In the genomic region with DNA sequence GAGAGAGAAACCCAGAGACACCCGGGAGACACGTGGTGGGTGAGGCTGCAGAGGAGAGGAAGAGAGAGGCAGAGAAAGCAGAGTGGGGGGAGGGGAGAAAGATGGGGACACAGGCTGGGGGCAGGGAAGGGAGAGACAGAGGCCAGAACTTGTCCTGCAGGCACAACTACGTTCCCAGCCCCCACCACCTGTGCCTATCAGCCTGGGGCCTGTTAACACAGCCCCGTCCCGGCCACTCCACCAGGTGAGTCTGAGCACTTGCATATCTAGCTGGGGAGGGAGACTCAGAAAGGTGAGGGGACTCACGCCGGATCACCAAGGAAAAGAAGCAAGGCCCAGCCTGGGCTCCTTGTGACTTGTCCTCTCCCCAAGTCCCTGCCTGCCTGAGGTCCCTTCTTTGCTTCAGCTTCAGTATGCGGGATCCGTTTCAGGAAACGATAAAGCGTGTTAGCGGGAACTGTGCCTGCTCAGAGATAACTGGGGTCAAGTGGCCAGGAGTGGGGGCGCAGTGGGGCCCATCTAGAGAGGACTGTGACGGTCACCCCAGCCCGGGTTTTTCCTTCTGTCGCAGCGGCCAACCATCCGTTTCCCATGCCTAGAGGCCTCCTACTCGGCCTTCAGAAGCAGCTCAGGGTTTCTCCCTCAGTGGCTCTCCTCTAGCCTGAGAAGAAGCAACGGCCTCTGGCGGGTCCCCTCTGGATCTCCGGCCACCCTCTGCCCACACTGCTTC, we compare ENCODE assay signal across 23 cellular contexts. TPM values are rescaled to one million over a fixed set of nuclear protein-coding genes. Genes with fewer than 3 reads are reported as not detected.
DNase-seq lines count a peak whose midpoint lies in the region; ATAC-seq and TF ChIP-seq lines count a peak whose summit lies in the region.
"Had no signal": no experiment of that assay in that cellular context is flagged by ENCODE, and none has a peak within 500 bp of the region (broad histone marks: within the 10 kb centered on the region; RNA-seq: fewer than 3 reads in every experiment).

No MANE protein-coding gene starts in this region.

- H3K4me2 ChIP-seq in BLaER1 treated with 17β-estradiol and CSF1 and Interleukin-3, amounts not matched to agents 10 nM and 100 nM, result peak overlapping the region; percentile 22 to 75 (median 58); a peak in 20 of 22 replicates
- H3K4me2 ChIP-seq: KMS-11 had no signal

- no peak for TF ChIP-seq CTCF in endodermal cell (conservative IDR thresholded peaks at IDR 0.05)

- H3K27ac Mint-ChIP-seq in endodermal cell, result peak overlapping the region; percentile 89
- no peak overlapping the region for H3K27ac Mint-ChIP-seq in activated CD8-positive, alpha-beta T cell treated with anti-CD3 and anti-CD28 coated beads, Interleukin-2, amount 10 ng/mL, durations not matched to agents 7 days and 5 days
- no peak overlapping the region for H3K27ac Mint-ChIP-seq in stimulated activated naive CD8-positive, alpha-beta T cell treated with anti-CD3 and anti-CD28 coated beads, Interleukin-15, amount 100 ng/mL, for 72 hours
- H3K27ac Mint-ChIP-seq: effector memory CD8-positive, alpha-beta T cell had no signal

- no peak overlapping the region for H3K4me3 ChIP-seq in BLaER1 treated with 17β-estradiol and CSF1 and Interleukin-3, amounts not matched to agents 10 nM and 100 nM
- H3K4me3 ChIP-seq in HUES48 (ENCODE audit: low read depth, low read length), result 0 out of 2 replicates have a peak overlapping the region, but pooled peaks have one; percentile 7
- no peak overlapping the region for H3K4me3 ChIP-seq in endodermal cell (ENCODE audit: low read length)
- no peak overlapping the region for H3K4me3 ChIP-seq in mesodermal cell (ENCODE audit: extremely low read depth, insufficient read depth, low read length, poor library complexity, severe bottlenecking)
- H3K4me3 ChIP-seq: heart left ventricle, ovary, vagina had no signal

- H3K4me3 Mint-ChIP-seq in endodermal cell, result peak overlapping the region; percentile 43
- H3K4me3 Mint-ChIP-seq in activated CD8-positive, alpha-beta T cell treated with anti-CD3 and anti-CD28 coated beads, Interleukin-2, amount 10 ng/mL, durations not matched to agents 7 days and 5 days, result no peak overlapping the region
- H3K4me3 Mint-ChIP-seq in stimulated activated naive CD8-positive, alpha-beta T cell treated with anti-CD3 and anti-CD28 coated beads, Interleukin-15, amount 100 ng/mL, for 72 hours, result no peak overlapping the region
- H3K4me3 Mint-ChIP-seq: central memory CD8-positive, alpha-beta T cell; effector memory CD8-positive, alpha-beta T cell had no signal

- peaks cover 39% of the 10 kb centered on the region for H3K4me1 Mint-ChIP-seq in endodermal cell
- no peaks in the 10 kb centered on the region for H3K4me1 Mint-ChIP-seq in activated CD8-positive, alpha-beta T cell treated with anti-CD3 and anti-CD28 coated beads, Interleukin-2, amount 10 ng/mL, durations not matched to agents 7 days and 5 days (ENCODE audit: low read depth)
- H3K4me1 Mint-ChIP-seq in stimulated activated naive CD8-positive, alpha-beta T cell treated with anti-CD3 and anti-CD28 coated beads, Interleukin-15, amount 100 ng/mL, for 72 hours, result no peaks in the 10 kb centered on the region
- H3K4me1 Mint-ChIP-seq: central memory CD8-positive, alpha-beta T cell had no signal

- DNase-seq in endodermal cell (peak; percentile 71), HPDE6-E6E7 (ENCODE audit: extremely low spot score) (no peak)
- DNase-seq in activated CD8-positive, alpha-beta T cell treated with anti-CD3 and anti-CD28 coated beads, Interleukin-2, amount 10 ng/mL, durations not matched to agents 7 days and 5 days, result no peak
- DNase-seq in stimulated activated naive CD8-positive, alpha-beta T cell treated with anti-CD3 and anti-CD28 coated beads, Interleukin-15, amount 100 ng/mL, for 72 hours, result no peak
- no peak for DNase-seq in NK-92 treated with Interleukin-12 subunit alpha and Interleukin-12 subunit beta, amount 100 ng/mL, for 24 hours (lab: John Stamatoyannopoulos, UW)
- DNase-seq: activated CD4-positive, alpha-beta T cell treated with anti-CD3 and anti-CD28 coated beads for 4 hours; activated gamma-delta T cell treated with Interleukin-2 at 50 U/mL for 16 hours; amygdala; effector memory CD8-positive, alpha-beta T cell; GOT3; heart left ventricle; NCI-H2029 treated with DMSO at 0.1 percent for 48 hours; NCI-H526 treated with DMSO at 0.1 percent for 48 hours; ovary; PC-3; stimulated activated CD4-positive, alpha-beta T cell treated with anti-CD3 and anti-CD28 coated beads, Interleukin-4, amount 100 ng/mL, for 1 hour had no signal

- H3K27ac ChIP-seq in BLaER1 treated with 17β-estradiol and CSF1 and Interleukin-3, amounts not matched to agents 10 nM and 100 nM, result no peak overlapping the region
- H3K27ac ChIP-seq in HUES48 (ENCODE audit: low read depth, low read length) (peak overlapping the region; percentile 75), endodermal cell (ENCODE audit: low read depth, low read length) (no peak overlapping the region), mesodermal cell (ENCODE audit: low read depth, low read length, severe bottlenecking) (peak overlapping the region; percentile 23)
- H3K27ac ChIP-seq: heart left ventricle, KMS-11, ovary, vagina had no signal

- 60 to 69% methylated on average over 20 to 22 of the region's 22 CpGs for whole genome bisulfite sequencing in endodermal cell (ENCODE audit: insufficient coverage in 1 of 2, insufficient read length in 1 of 2), 2 experiments
- WGBS in mesodermal cell (ENCODE audit: insufficient coverage in 2 of 2), 2 experiments, result 57 to 61% methylated on average over 19 to 20 of the region's 22 CpGs

- CTCF ChIA-PET in activated CD8-positive, alpha-beta T cell treated with anti-CD3 and anti-CD28 coated beads, Interleukin-2, amount 10 ng/mL, durations not matched to agents 7 days and 5 days (lab: Charles Lee), result no interaction called here

- H3K36me3 ChIP-seq in BLaER1 treated with 17β-estradiol and CSF1 and Interleukin-3, amounts not matched to agents 10 nM and 100 nM, result no peaks in the 10 kb centered on the region
- H3K36me3 ChIP-seq in HUES48 (ENCODE audit: control insufficient read depth, insufficient read depth, low read length) (no peaks in the 10 kb centered on the region), endodermal cell (ENCODE audit: control insufficient read depth, insufficient read depth, low read length) (no peaks in the 10 kb centered on the region), mesodermal cell (ENCODE audit: control insufficient read depth, insufficient read depth, low read length) (no peaks in the 10 kb centered on the region)
- H3K36me3 ChIP-seq: heart left ventricle, ovary, vagina had no signal

- H3K27me3 Mint-ChIP-seq in endodermal cell (ENCODE audit: insufficient read depth), result peaks cover 11% of the 10 kb centered on the region
- peaks cover 3% of the 10 kb centered on the region for H3K27me3 Mint-ChIP-seq in activated CD8-positive, alpha-beta T cell treated with anti-CD3 and anti-CD28 coated beads, Interleukin-2, amount 10 ng/mL, durations not matched to agents 7 days and 5 days (ENCODE audit: low read depth)
- H3K27me3 Mint-ChIP-seq in stimulated activated naive CD8-positive, alpha-beta T cell treated with anti-CD3 and anti-CD28 coated beads, Interleukin-15, amount 100 ng/mL, for 72 hours, result no peaks in the 10 kb centered on the region

- H3K4me1 ChIP-seq in BLaER1 treated with 17β-estradiol and CSF1 and Interleukin-3, amounts not matched to agents 10 nM and 100 nM, result peaks cover 9 to 53% (median 45%) of the 10 kb centered on the region in 10 experiments; a peak in 19 of 20 replicates
- peaks cover 43% of the 10 kb centered on the region for H3K4me1 ChIP-seq in HUES48 (ENCODE audit: control insufficient read depth, insufficient read depth, low read length)
- H3K4me1 ChIP-seq in endodermal cell (ENCODE audit: control insufficient read depth, insufficient read depth, low read length), result peaks cover 14% of the 10 kb centered on the region
- peaks cover 26% of the 10 kb centered on the region for H3K4me1 ChIP-seq in mesodermal cell (ENCODE audit: control insufficient read depth, insufficient read depth, low read length, poor library complexity, severe bottlenecking)
- H3K4me1 ChIP-seq: vagina had no signal

- H3K9ac ChIP-seq in BLaER1 treated with 17β-estradiol and CSF1 and Interleukin-3, amounts not matched to agents 10 nM and 100 nM, result peak overlapping the region in 4 of 11 experiments; percentile 18 to 28 (median 24); a peak in 5 of 22 replicates
- H3K9ac ChIP-seq in HUES48 (ENCODE audit: low read depth, low read length) (no peak overlapping the region), endodermal cell (ENCODE audit: extremely low read depth, low read length, poor library complexity, severe bottlenecking) (no peak overlapping the region)
- H3K9ac ChIP-seq: KMS-11 had no signal

- H3K9me3 Mint-ChIP-seq in endodermal cell, result no peaks in the 10 kb centered on the region
- H3K9me3 Mint-ChIP-seq in activated CD8-positive, alpha-beta T cell treated with anti-CD3 and anti-CD28 coated beads, Interleukin-2, amount 10 ng/mL, durations not matched to agents 7 days and 5 days (ENCODE audit: insufficient read depth), result no peaks in the 10 kb centered on the region
- H3K9me3 Mint-ChIP-seq in stimulated activated naive CD8-positive, alpha-beta T cell treated with anti-CD3 and anti-CD28 coated beads, Interleukin-15, amount 100 ng/mL, for 72 hours, result no peaks in the 10 kb centered on the region
- H3K9me3 Mint-ChIP-seq: central memory CD8-positive, alpha-beta T cell; effector memory CD8-positive, alpha-beta T cell had no signal

- POLR2A ChIA-PET in activated CD8-positive, alpha-beta T cell treated with anti-CD3 and anti-CD28 coated beads, Interleukin-2, amount 10 ng/mL, durations not matched to agents 7 days and 5 days (lab: Charles Lee), result no interaction called here

- no peak for ATAC-seq in activated CD8-positive, alpha-beta T cell treated with anti-CD3 and anti-CD28 coated beads, Interleukin-2, amount 10 ng/mL, durations not matched to agents 7 days and 5 days
- ATAC-seq in stimulated activated naive CD8-positive, alpha-beta T cell treated with anti-CD3 and anti-CD28 coated beads, Interleukin-15, amount 100 ng/mL, for 72 hours, result no peak
- ATAC-seq: effector memory CD8-positive, alpha-beta T cell; PC-3 had no signal

- H3K9me3 ChIP-seq in BLaER1 treated with 17β-estradiol and CSF1 and Interleukin-3, amounts not matched to agents 10 nM and 100 nM (replicated peaks in 1 of 11), result no peaks in the 10 kb centered on the region
- H3K9me3 ChIP-seq in HUES48 (ENCODE audit: control insufficient read depth, insufficient read depth, low read length) (no peaks in the 10 kb centered on the region), endodermal cell (ENCODE audit: control insufficient read depth, low read length) (no peaks in the 10 kb centered on the region), mesodermal cell (ENCODE audit: control insufficient read depth, low read length) (no peaks in the 10 kb centered on the region)
- H3K9me3 ChIP-seq: heart left ventricle, ovary, vagina had no signal

- H3K27me3 ChIP-seq in BLaER1 treated with 17β-estradiol and CSF1 and Interleukin-3, amounts not matched to agents 10 nM and 100 nM, result peaks cover 0 to 18% (median 7%) of the 10 kb centered on the region in 11 experiments; a peak in 11 of 22 replicates
- no peaks in the 10 kb centered on the region for H3K27me3 ChIP-seq in HUES48 (ENCODE audit: control insufficient read depth, insufficient read depth, low read length)
- no peaks in the 10 kb centered on the region for H3K27me3 ChIP-seq in endodermal cell (ENCODE audit: control insufficient read depth, insufficient read depth, low read length, poor library complexity, severe bottlenecking)
- H3K27me3 ChIP-seq: heart left ventricle, ovary, vagina had no signal

- peaks cover 0 to 12% (median 0%) of the 10 kb centered on the region in 11 experiments; a peak in 2 of 22 replicates for H4K20me1 ChIP-seq in BLaER1 treated with 17β-estradiol and CSF1 and Interleukin-3, amounts not matched to agents 10 nM and 100 nM

- H3K36me3 Mint-ChIP-seq in endodermal cell (ENCODE audit: low read depth), result no peaks in the 10 kb centered on the region
- no peaks in the 10 kb centered on the region for H3K36me3 Mint-ChIP-seq in activated CD8-positive, alpha-beta T cell treated with anti-CD3 and anti-CD28 coated beads, Interleukin-2, amount 10 ng/mL, durations not matched to agents 7 days and 5 days (ENCODE audit: low read depth)

RNA-seq across cellular contexts. Expression of a gene that starts 10.3 kb away (rescaled TPM):
- 10 to 100 TPM in 1 of 2 donors, 1 to 10 TPM in 1; 7.9 to 19.7 TPM for total RNA-seq in endodermal cell
- 29.2 TPM for polyA plus RNA-seq in endodermal cell (2013, experiment 1 of 2)
- 22.2 TPM for polyA plus RNA-seq in endodermal cell (2013, experiment 2 of 2)
- polyA plus RNA-seq in mesodermal cell (2013, experiment 1 of 2), result 25.1 TPM
- polyA plus RNA-seq in mesodermal cell (2013, experiment 2 of 2), result 20.0 TPM
- not detected for total RNA-seq in activated CD8-positive, alpha-beta T cell treated with anti-CD3 and anti-CD28 coated beads, Interleukin-2, amount 10 ng/mL, durations not matched to agents 7 days and 5 days
- total RNA-seq: PC-3 had no signal
- polyA plus RNA-seq: keratinocyte had no signal

Comparison
In these comparisons a context has a peak if more than half of its experiments do, and no peak if none do; other contexts are left out.
1. H3K27ac ChIP-seq: peak in HUES48 (single experiment) and mesodermal cell (single experiment); none in BLaER1 treated with 17β-estradiol and CSF1 and Interleukin-3, amounts not matched to agents 10 nM and 100 nM (0 of 11) and endodermal cell (single experiment).
2. RNA of a gene that starts 10.3 kb away (total RNA-seq): 7.9 to 19.7 TPM in endodermal cell; not detected in activated CD8-positive, alpha-beta T cell treated with anti-CD3 and anti-CD28 coated beads, Interleukin-2, amount 10 ng/mL, durations not matched to agents 7 days and 5 days; every median in the first group is over 4 times any median in the second.